In the genomic region with DNA sequence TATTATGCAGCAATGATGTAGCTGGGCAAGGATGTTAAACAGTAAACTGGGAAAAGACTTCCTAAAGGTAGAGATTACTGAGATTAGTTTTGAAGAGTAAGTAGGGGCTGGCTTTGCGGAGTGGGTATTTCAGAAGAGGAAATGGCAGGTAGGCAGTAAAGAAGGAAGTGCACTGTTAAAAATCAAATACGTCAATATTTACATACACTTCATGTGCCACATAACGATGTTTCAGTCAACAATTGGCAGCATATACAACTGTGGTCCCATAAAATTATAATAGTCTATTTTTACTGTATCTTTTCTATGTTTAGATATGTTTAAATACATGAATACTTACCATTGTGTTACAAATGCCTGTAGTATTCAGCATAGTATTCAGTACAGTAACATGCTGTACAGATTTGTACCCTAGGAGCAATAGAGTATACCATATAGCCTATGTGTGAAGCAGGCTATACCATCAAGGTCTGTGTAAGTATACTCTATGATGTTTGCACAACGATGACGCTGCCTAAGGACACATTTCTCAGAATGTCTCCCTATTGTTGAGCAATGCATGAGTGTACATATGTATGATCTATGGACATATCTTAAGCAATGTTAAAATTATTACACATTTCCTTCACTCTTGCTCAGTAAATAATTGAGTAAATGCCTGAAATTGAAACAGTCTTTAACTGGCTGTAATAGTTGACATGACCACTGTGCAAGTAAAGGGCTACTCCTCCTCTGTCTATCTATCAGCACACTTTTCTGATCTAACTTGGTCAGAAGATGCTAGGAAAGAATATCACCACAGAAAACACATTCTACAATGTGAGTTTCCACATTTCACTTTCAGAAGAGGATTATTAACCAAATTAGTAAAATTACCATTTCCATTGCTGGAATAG, we compare ENCODE assay signal across 13 cellular contexts.
DNase-seq lines count a peak whose midpoint lies in the region; ATAC-seq and TF ChIP-seq lines count a peak whose summit lies in the region.
"Had no signal": no experiment of that assay in that cellular context is flagged by ENCODE, and none has a peak within 500 bp of the region (broad histone marks: within the 10 kb centered on the region; RNA-seq: fewer than 3 reads in every experiment).

No MANE protein-coding gene starts in this region.

- H3K4me3 ChIP-seq in epithelial cell of esophagus (ENCODE audit: low read length) (no peak overlapping the region), upper lobe of right lung (no peak overlapping the region)

- H3K27ac Mint-ChIP-seq in natural killer cell treated with Interleukin-12 subunit alpha and Interleukin-12 subunit beta and Interleukin-15 and Interleukin-18, amount 100 ng/mL, for 72 hours = peak overlapping the region in 1 of 2 donors; percentile 58
- H3K27ac Mint-ChIP-seq in natural killer cell = no peak overlapping the region
- H3K27ac Mint-ChIP-seq in activated CD4-positive, alpha-beta T cell treated with anti-CD3 and anti-CD28 coated beads for 36 hours = no peak overlapping the region
- H3K27ac Mint-ChIP-seq in HFFc6 = no peak overlapping the region
- H3K27ac Mint-ChIP-seq: activated T-cell treated with anti-CD3 and anti-CD28 coated beads, Interleukin-2, amount 50 U/mL, for 24 hours; T-helper 17 cell had no signal

- peak; percentile 70 to 95 for ATAC-seq in natural killer cell treated with Interleukin-12 subunit alpha and Interleukin-12 subunit beta and Interleukin-15 and Interleukin-18, amount 100 ng/mL, for 72 hours
- ATAC-seq in natural killer cell (no peak), upper lobe of right lung (peak; percentile 26), GM19463 (IDR thresholded peaks at IDR 0.05; ENCODE audit: unreplicated experiment) (no peak)
- ATAC-seq in activated CD4-positive, alpha-beta T cell treated with anti-CD3 and anti-CD28 coated beads for 36 hours = no peak
- ATAC-seq: HCT116, T-helper 17 cell had no signal

- no peaks in the 10 kb centered on the region for H3K27me3 ChIP-seq in upper lobe of right lung

- no peaks in the 10 kb centered on the region for H3K27me3 Mint-ChIP-seq in natural killer cell treated with Interleukin-12 subunit alpha and Interleukin-12 subunit beta and Interleukin-15 and Interleukin-18, amount 100 ng/mL, for 72 hours
- no peaks in the 10 kb centered on the region for H3K27me3 Mint-ChIP-seq in natural killer cell (ENCODE audit: low read depth in 2 of 2)
- H3K27me3 Mint-ChIP-seq in activated CD4-positive, alpha-beta T cell treated with anti-CD3 and anti-CD28 coated beads for 36 hours = no peaks in the 10 kb centered on the region
- no peaks in the 10 kb centered on the region; the same call in 1 of the 2 replicates for H3K27me3 Mint-ChIP-seq in HFFc6 (ENCODE audit: insufficient read depth)
- H3K27me3 Mint-ChIP-seq: activated T-cell treated with anti-CD3 and anti-CD28 coated beads, Interleukin-2, amount 50 U/mL, for 24 hours; T-helper 17 cell had no signal

- H3K9me3 ChIP-seq in upper lobe of right lung = no peaks in the 10 kb centered on the region

- no peak for DNase-seq in natural killer cell treated with Interleukin-12 subunit alpha and Interleukin-12 subunit beta and Interleukin-15 and Interleukin-18, amount 100 ng/mL, for 72 hours (ENCODE audit: low spot score)
- DNase-seq in natural killer cell = no peak
- DNase-seq in NCI-H748 (lab: John Stamatoyannopoulos, UW; ENCODE audit: unreplicated experiment) = peak; percentile 57
- DNase-seq in epithelial cell of esophagus (ENCODE audit: low read depth) = peak; percentile 93
- DNase-seq in upper lobe of right lung = no peak
- DNase-seq in activated CD4-positive, alpha-beta T cell treated with anti-CD3 and anti-CD28 coated beads for 36 hours = no peak
- no peak for DNase-seq in HFFc6
- DNase-seq: activated T-cell treated with anti-CD3 and anti-CD28 coated beads, Interleukin-2, amount 50 U/mL, for 24 hours; DND-41; NCI-H2171 treated with DMSO at 0.1 percent for 48 hours; T-helper 17 cell had no signal

- H3K4me1 Mint-ChIP-seq in natural killer cell treated with Interleukin-12 subunit alpha and Interleukin-12 subunit beta and Interleukin-15 and Interleukin-18, amount 100 ng/mL, for 72 hours (ENCODE audit: low read depth in 2 of 2) = peaks cover 0 to 13% of the 10 kb centered on the region in 2 donors
- H3K4me1 Mint-ChIP-seq in natural killer cell = no peaks in the 10 kb centered on the region
- no peaks in the 10 kb centered on the region for H3K4me1 Mint-ChIP-seq in activated CD4-positive, alpha-beta T cell treated with anti-CD3 and anti-CD28 coated beads for 36 hours
- no peaks in the 10 kb centered on the region for H3K4me1 Mint-ChIP-seq in HFFc6 (ENCODE audit: low read depth)

- H3K36me3 Mint-ChIP-seq in natural killer cell treated with Interleukin-12 subunit alpha and Interleukin-12 subunit beta and Interleukin-15 and Interleukin-18, amount 100 ng/mL, for 72 hours = no peaks in the 10 kb centered on the region
- H3K36me3 Mint-ChIP-seq in natural killer cell = no peaks in the 10 kb centered on the region
- H3K36me3 Mint-ChIP-seq in activated CD4-positive, alpha-beta T cell treated with anti-CD3 and anti-CD28 coated beads for 36 hours (ENCODE audit: low read depth) = no peaks in the 10 kb centered on the region
- H3K36me3 Mint-ChIP-seq in HFFc6 (ENCODE audit: low read depth) = no peaks in the 10 kb centered on the region

- no peaks in the 10 kb centered on the region for H3K36me3 ChIP-seq in upper lobe of right lung

- intact Hi-C loops in natural killer cell (cut with micrococcal nuclease) = no loop called here
- intact Hi-C loops in upper lobe of right lung (cut with DNase I) = no loop called here
- intact Hi-C loops in activated CD4-positive, alpha-beta T cell treated with anti-CD3 and anti-CD28 coated beads for 36 hours (cut with DNase I, micrococcal nuclease) = loop anchor here in 1 of 2 experiments (10.0 kb wide), 1 partner anchor 59 kb away; no protein-coding TSS in a partner anchor

- TF ChIP-seq CTCF in natural killer cell (IDR thresholded peaks at IDR 0.05) (no peak), epithelial cell of esophagus (IDR thresholded peaks at IDR 0.05; ENCODE audit: insufficient read depth, low read depth, low read length, missing control alignments) (no peak), upper lobe of right lung (IDR thresholded peaks at IDR 0.05) (no peak), HFFc6 (IDR thresholded peaks at IDR 0.05) (no peak)

- no peaks in the 10 kb centered on the region for H3K9me3 Mint-ChIP-seq in natural killer cell treated with Interleukin-12 subunit alpha and Interleukin-12 subunit beta and Interleukin-15 and Interleukin-18, amount 100 ng/mL, for 72 hours
- H3K9me3 Mint-ChIP-seq in natural killer cell = no peaks in the 10 kb centered on the region
- no peaks in the 10 kb centered on the region for H3K9me3 Mint-ChIP-seq in activated CD4-positive, alpha-beta T cell treated with anti-CD3 and anti-CD28 coated beads for 36 hours (ENCODE audit: low read depth)
- H3K9me3 Mint-ChIP-seq in HFFc6 = no peaks in the 10 kb centered on the region
- H3K9me3 Mint-ChIP-seq: activated T-cell treated with anti-CD3 and anti-CD28 coated beads, Interleukin-2, amount 50 U/mL, for 24 hours had no signal

- H3K4me1 ChIP-seq in upper lobe of right lung = no peaks in the 10 kb centered on the region

- no peak overlapping the region for H3K27ac ChIP-seq in upper lobe of right lung

- POLR2A ChIA-PET in activated CD4-positive, alpha-beta T cell treated with anti-CD3 and anti-CD28 coated beads for 36 hours (lab: Charles Lee) = no interaction called here

- CTCF ChIA-PET in activated CD4-positive, alpha-beta T cell treated with anti-CD3 and anti-CD28 coated beads for 36 hours (lab: Charles Lee) = no interaction called here

- H3K4me3 Mint-ChIP-seq in natural killer cell treated with Interleukin-12 subunit alpha and Interleukin-12 subunit beta and Interleukin-15 and Interleukin-18, amount 100 ng/mL, for 72 hours = no peak overlapping the region
- H3K4me3 Mint-ChIP-seq in natural killer cell (no peak overlapping the region), HFFc6 (no peak overlapping the region)
- no peak overlapping the region for H3K4me3 Mint-ChIP-seq in activated CD4-positive, alpha-beta T cell treated with anti-CD3 and anti-CD28 coated beads for 36 hours
- H3K4me3 Mint-ChIP-seq: activated T-cell treated with anti-CD3 and anti-CD28 coated beads, Interleukin-2, amount 50 U/mL, for 24 hours; T-helper 17 cell had no signal

Comparison
In these comparisons a context has a peak if more than half of its experiments do, and no peak if none do; other contexts are left out.
1. ATAC-seq: peak in natural killer cell treated with Interleukin-12 subunit alpha and Interleukin-12 subunit beta and Interleukin-15 and Interleukin-18, amount 100 ng/mL, for 72 hours (2 of 2) and upper lobe of right lung (single experiment); none in natural killer cell (0 of 3), activated CD4-positive, alpha-beta T cell treated with anti-CD3 and anti-CD28 coated beads for 36 hours (single experiment) and GM19463 (single experiment).
2. DNase-seq: peak in NCI-H748 (single experiment) and epithelial cell of esophagus (single experiment); none in natural killer cell treated with Interleukin-12 subunit alpha and Interleukin-12 subunit beta and Interleukin-15 and Interleukin-18, amount 100 ng/mL, for 72 hours (single experiment), natural killer cell (single experiment), upper lobe of right lung (single experiment), activated CD4-positive, alpha-beta T cell treated with anti-CD3 and anti-CD28 coated beads for 36 hours (single experiment) and HFFc6 (single experiment).